In the genomic region with DNA sequence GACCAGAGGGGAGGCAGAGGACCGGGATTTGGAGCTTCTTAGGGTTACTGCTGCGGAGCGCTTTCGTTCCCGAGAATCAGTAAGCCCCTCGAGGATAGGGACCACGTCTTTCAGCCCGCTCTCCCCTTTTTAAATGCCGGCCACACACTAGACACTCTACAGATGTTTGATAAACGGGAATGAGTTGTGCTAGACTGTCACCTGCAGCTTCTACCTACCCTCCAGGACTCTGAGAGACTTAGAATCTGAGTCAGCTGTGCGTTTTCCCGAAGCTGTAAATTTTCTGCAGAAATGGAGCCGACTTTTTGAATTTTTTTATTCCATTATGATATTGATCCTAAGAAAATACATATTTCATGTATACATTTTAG, we compare ENCODE assay signal across 8 cellular contexts. TPM values are rescaled to one million over a fixed set of nuclear protein-coding genes. Genes with fewer than 3 reads are reported as not detected.
DNase-seq lines count a peak whose midpoint lies in the region; ATAC-seq and TF ChIP-seq lines count a peak whose summit lies in the region.

No MANE protein-coding gene starts in this region.

- DNase-seq in body of pancreas (peak in 1 of 4 donors; percentile 2), activated gamma-delta T cell treated with Interleukin-2 at 50 U/mL for 16 hours (no peak), DMS53 treated with DMSO at 0.1 percent for 48 hours (lab: John Stamatoyannopoulos, UW; ENCODE audit: unreplicated experiment) (no peak), occipital lobe (lab: John Stamatoyannopoulos, UW) (no peak)

- intact Hi-C loops in body of pancreas (cut with DNase I) = no loop called here

- no peaks in the 10 kb centered on the region for H3K9me3 ChIP-seq in body of pancreas
- no peaks in the 10 kb centered on the region for H3K9me3 ChIP-seq in muscle layer of duodenum (ENCODE audit: control insufficient read depth in 1 of 2, low read length in 2 of 2)

- H3K4me1 ChIP-seq in body of pancreas = peaks cover 8% of the 10 kb centered on the region
- H3K4me1 ChIP-seq in muscle layer of duodenum (ENCODE audit: control insufficient read depth in 1 of 2, insufficient read depth in 2 of 2, low read length in 2 of 2) = peaks cover 0 to 7% of the 10 kb centered on the region in 2 donors

- no peak for TF ChIP-seq POLR2A in body of pancreas (IDR thresholded peaks at IDR 0.05)

- H3K4me3 ChIP-seq in body of pancreas = peak overlapping the region; percentile 80 to 81
- H3K4me3 ChIP-seq in muscle layer of duodenum (ENCODE audit: low read depth in 1 of 2, low read length in 2 of 2) = peak overlapping the region; percentile 90 to 98

- H3K27me3 ChIP-seq in body of pancreas (no peaks in the 10 kb centered on the region), muscle layer of duodenum (ENCODE audit: low read depth, low read length) (no peaks in the 10 kb centered on the region)

- ATAC-seq in GM19351 (IDR thresholded peaks at IDR 0.05; ENCODE audit: unreplicated experiment) (peak; percentile 23), HG03439 (IDR thresholded peaks at IDR 0.05; ENCODE audit: unreplicated experiment) (peak; percentile 25), body of pancreas (peak; percentile 7)

- TF ChIP-seq CTCF in C4-2B (conservative IDR thresholded peaks at IDR 0.05) (no peak), body of pancreas (IDR thresholded peaks at IDR 0.05) (no peak)

- H3K36me3 ChIP-seq in body of pancreas (replicated peaks in 1 of 2; ENCODE audit: insufficient read depth in 1 of 2, low read depth in 2 of 2) (no peaks in the 10 kb centered on the region), muscle layer of duodenum (ENCODE audit: control insufficient read depth in 1 of 2, insufficient read depth in 2 of 2, low read length in 2 of 2) (no peaks in the 10 kb centered on the region)

- H3K27ac ChIP-seq in C4-2B (peak overlapping the region; percentile 70), body of pancreas (peak overlapping the region in 3 of 4 donors; percentile 65 to 85 (median 85)), muscle layer of duodenum (ENCODE audit: low read length) (peak overlapping the region; percentile 92)

- WGBS in body of pancreas, 2 donors = 0 to 1% methylated on average over 12 to 13 of the region's 13 CpGs

RNA-seq across cellular contexts. Expression of gene CCDC171, which starts 0.7 kb away (rescaled TPM):
- total RNA-seq in body of pancreas = 1 to 10 TPM; 2.3 to 4.7 TPM
- total RNA-seq in occipital lobe = 56.5 TPM

RNA-seq across cellular contexts. Expression of gene PSIP1, which starts 42.7 kb away (rescaled TPM):
- total RNA-seq in body of pancreas = 10 to 100 TPM; 21.5 to 25.7 TPM
- total RNA-seq in occipital lobe = 160 TPM

Comparison
In these comparisons a context has a peak if more than half of its experiments do, and no peak if none do; other contexts are left out.
1. RNA of gene CCDC171, which starts 0.7 kb away (total RNA-seq): 56.5 TPM in occipital lobe (single experiment); 2.3 to 4.7 TPM in body of pancreas; every median in the first group is over 10 times any median in the second.
2. Peak in every context shown above with its lines, with median percentiles within 50 percentile points of each other: H3K27ac ChIP-seq and ATAC-seq.